Comparison of ENCODE assay signal across 17 cellular contexts in genomic region chr10:77383861-77384553, GRCh38.
DNase-seq lines count a peak whose midpoint lies in the region; ATAC-seq and TF ChIP-seq lines count a peak whose summit lies in the region.
"Had no signal": no experiment of that assay in that cellular context is flagged by ENCODE, and none has a peak within 500 bp of the region (broad histone marks: within the 10 kb centered on the region; RNA-seq: fewer than 3 reads in every experiment).

No MANE protein-coding gene starts in this region.

- BruUV-seq in Panc1 (replicated peaks; lab: Mats Ljungman, UMichigan) (no TSS peak), MCF 10A (replicated peaks; lab: Mats Ljungman, UMichigan) (no TSS peak)

- intact Hi-C loops in Panc1 (cut with micrococcal nuclease; ENCODE audit: unreplicated experiment) (no loop called here), MCF 10A (cut with micrococcal nuclease) (no loop called here)

- CTCF ChIA-PET in Panc1 (lab: Charles Lee): interaction anchor here (0.6 kb wide), 1 partner anchor 103 kb away, joined by 3 read pairs; no protein-coding TSS in a partner anchor
- CTCF ChIA-PET in MCF 10A (lab: Yijun Ruan, JAX): interaction anchor here (0.7 kb wide), 1 partner anchor 112 kb away, joined by 3 read pairs; no protein-coding TSS in a partner anchor

- peaks cover 10% of the 10 kb centered on the region for H3K4me1 ChIP-seq in Panc1 (ENCODE audit: control insufficient read depth, insufficient read depth, low read length)
- H3K4me1 ChIP-seq: adrenal gland, colonic mucosa, upper lobe of left lung had no signal

- H3K4me3 ChIP-seq in Panc1 (ENCODE audit: low read depth in 2 of 2, low read length in 2 of 2): no peak overlapping the region
- no peak overlapping the region for H3K4me3 ChIP-seq in fibroblast of mammary gland (ENCODE audit: control insufficient read depth, low read depth, low read length)
- H3K4me3 ChIP-seq: A549, adrenal gland, colonic mucosa, upper lobe of left lung had no signal

- no peaks in the 10 kb centered on the region for H3K27me3 ChIP-seq in Panc1 (ENCODE audit: control insufficient read depth, insufficient read depth, low read length)
- H3K27me3 ChIP-seq: adrenal gland, colonic mucosa, upper lobe of left lung had no signal

- H3K27ac ChIP-seq in Panc1 (ENCODE audit: low read length) (no peak overlapping the region), temporal lobe (ENCODE audit: low read depth, low read length) (peak overlapping the region; percentile 21)
- H3K27ac ChIP-seq: A549, colonic mucosa, upper lobe of left lung had no signal

- ATAC-seq in Panc1: peak; percentile 29; the same call in 1 of the 2 replicates
- ATAC-seq in HG03342 (IDR thresholded peaks at IDR 0.05; ENCODE audit: unreplicated experiment): no peak
- ATAC-seq: A549 had no signal

- no peaks in the 10 kb centered on the region for H3K9me3 Mint-ChIP-seq in MCF 10A (ENCODE audit: unreplicated experiment)
- H3K9me3 Mint-ChIP-seq: activated B cell treated with CpG ODN at 0.5 μM for 24 hours; CD4-positive, alpha-beta T cell; T-helper 1 cell treated with Interleukin-12 subunit alpha and Interleukin-12 subunit beta and Interleukin-4 antibody, amounts not matched to agents 30 μg/mL and 1 μg/mL, for 36 hours had no signal

- H3K9me3 ChIP-seq in Panc1 (ENCODE audit: control insufficient read depth, insufficient read depth, low read depth, low read length): no peaks in the 10 kb centered on the region
- H3K9me3 ChIP-seq: A549, adrenal gland, colonic mucosa, upper lobe of left lung had no signal

- DNase-seq in NCI-H1092 treated with DMSO at 0.1 percent for 48 hours (lab: John Stamatoyannopoulos, UW): peak; percentile 16
- no peak for DNase-seq in NCI-H1092 (lab: John Stamatoyannopoulos, UW)
- no peak for DNase-seq in Panc1 (ENCODE audit: low read depth, low spot score)
- DNase-seq in fibroblast of mammary gland (ENCODE audit: low read depth): peak; percentile 62
- DNase-seq in NCI-H2196 (lab: John Stamatoyannopoulos, UW; ENCODE audit: unreplicated experiment): no peak
- DNase-seq in MCF 10A (ENCODE audit: unreplicated experiment): no peak
- DNase-seq: activated B cell treated with CpG ODN at 0.5 μM for 24 hours; CD4-positive, alpha-beta T cell; colonic mucosa; SHP77; stimulated activated naive CD4-positive, alpha-beta T cell treated with Interleukin-2 at 50 U/mL for 16 hours; upper lobe of left lung had no signal

- POLR2A ChIA-PET in Panc1 (lab: Charles Lee) (no interaction called here), MCF 10A (lab: Yijun Ruan, JAX) (interaction anchor here (0.8 kb wide), 1 partner anchor 12 kb away, joined by 3 read pairs; no protein-coding TSS in a partner anchor)

- no peaks in the 10 kb centered on the region for H3K27me3 Mint-ChIP-seq in MCF 10A (ENCODE audit: insufficient read depth, unreplicated experiment)

- TF ChIP-seq CTCF in Panc1 (IDR thresholded peaks at IDR 0.05) (no peak), fibroblast of mammary gland (conservative IDR thresholded peaks at IDR 0.05; ENCODE audit: control insufficient read depth, insufficient read depth, low read depth, low read length) (no peak), MCF 10A (IDR thresholded peaks at IDR 0.05; ENCODE audit: unreplicated experiment) (no peak)

- peaks cover 7% of the 10 kb centered on the region for H3K4me1 Mint-ChIP-seq in MCF 10A (ENCODE audit: insufficient read depth, unreplicated experiment)
- H3K4me1 Mint-ChIP-seq: activated B cell treated with CpG ODN at 0.5 μM for 24 hours had no signal

- H3K27ac Mint-ChIP-seq in MCF 10A (ENCODE audit: low read depth, unreplicated experiment): no peak overlapping the region
- H3K27ac Mint-ChIP-seq: activated B cell treated with CpG ODN at 0.5 μM for 24 hours; CD4-positive, alpha-beta T cell; T-helper 1 cell treated with Interleukin-12 subunit alpha and Interleukin-12 subunit beta and Interleukin-4 antibody, amounts not matched to agents 30 μg/mL and 1 μg/mL, for 36 hours had no signal

- no peaks in the 10 kb centered on the region for H3K36me3 Mint-ChIP-seq in MCF 10A (ENCODE audit: insufficient read depth, unreplicated experiment)

- H3K4me3 Mint-ChIP-seq in MCF 10A (ENCODE audit: unreplicated experiment): no peak overlapping the region
- H3K4me3 Mint-ChIP-seq: activated B cell treated with CpG ODN at 0.5 μM for 24 hours; CD4-positive, alpha-beta T cell; T-helper 1 cell treated with Interleukin-12 subunit alpha and Interleukin-12 subunit beta and Interleukin-4 antibody, amounts not matched to agents 30 μg/mL and 1 μg/mL, for 36 hours had no signal

- H3K36me3 ChIP-seq in Panc1 (ENCODE audit: control insufficient read depth, insufficient read depth, low read length): no peaks in the 10 kb centered on the region
- H3K36me3 ChIP-seq: adrenal gland, colonic mucosa, upper lobe of left lung had no signal

- in situ Hi-C loops in Panc1 (cut with HindIII; ENCODE audit: low pct_unique_long_range_greater_than_20kb, low sequenced_read_pairs): no loop called here

Comparison
In these comparisons a context has a peak if more than half of its experiments do, and no peak if none do; other contexts are left out.
1. DNase-seq: peak in NCI-H1092 treated with DMSO at 0.1 percent for 48 hours (single experiment) and fibroblast of mammary gland (single experiment); none in NCI-H1092 (single experiment), Panc1 (single experiment), NCI-H2196 (single experiment) and MCF 10A (single experiment).